17 cellular contexts compared by ENCODE assay signal in the genomic region with DNA sequence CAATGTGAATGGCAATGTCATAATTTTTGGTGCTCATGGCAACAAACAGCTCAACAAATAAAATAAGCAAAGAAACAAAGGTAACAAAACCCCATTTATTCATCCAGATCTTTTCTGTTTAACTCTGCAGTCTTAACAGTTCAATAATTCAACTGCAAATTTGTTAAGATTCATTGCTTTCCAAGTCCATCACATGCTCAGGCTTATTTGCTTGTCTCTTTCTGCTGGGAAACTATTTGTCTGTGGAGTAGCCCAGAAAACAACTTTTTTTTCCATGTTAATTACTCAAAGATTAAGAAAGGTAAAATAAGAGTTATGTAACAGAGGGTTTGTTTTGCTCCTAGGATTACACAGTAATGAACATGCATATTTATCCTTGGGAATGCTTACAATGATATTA.
DNase-seq lines count a peak whose midpoint lies in the region; FAIRE-seq and TF ChIP-seq lines count a peak whose summit lies in the region.
"Had no signal": no experiment of that assay in that cellular context is flagged by ENCODE, and none has a peak within 500 bp of the region (broad histone marks: within the 10 kb centered on the region; RNA-seq: fewer than 3 reads in every experiment).

No MANE protein-coding gene starts in this region.

- TF ChIP-seq CTCF in thyroid gland (IDR thresholded peaks at IDR 0.05), result no peak

- peak overlapping the region; percentile 81 for H3K27ac ChIP-seq in cingulate gyrus (ENCODE audit: low read depth, low read length)
- H3K27ac ChIP-seq in thyroid gland, result peak overlapping the region; percentile 2 to 48 (median 22)
- no peak overlapping the region for H3K27ac ChIP-seq in Karpas-422 (ENCODE audit: low read length)
- H3K27ac ChIP-seq: C4-2B had no signal

- no peaks in the 10 kb centered on the region for H3K36me3 ChIP-seq in thyroid gland
- no peaks in the 10 kb centered on the region for H3K36me3 ChIP-seq in Karpas-422 (ENCODE audit: insufficient read depth, low read length)

- TF ChIP-seq POLR2A in thyroid gland (IDR thresholded peaks at IDR 0.05), result no peak

- H3K4me1 ChIP-seq in thyroid gland, result peaks cover 30 to 33% of the 10 kb centered on the region in 2 donors
- H3K4me1 ChIP-seq in Karpas-422 (ENCODE audit: low read length), result no peaks in the 10 kb centered on the region
- H3K4me1 ChIP-seq: Caco-2 had no signal

- no peaks in the 10 kb centered on the region for H4K20me1 ChIP-seq in Karpas-422 (ENCODE audit: insufficient read depth, low read depth, low read length)

- H2AFZ ChIP-seq in Karpas-422 (ENCODE audit: low read length), result no peak overlapping the region

- intact Hi-C loops in thyroid gland (cut with DNase I), result no loop called here

- H3K27me3 ChIP-seq in thyroid gland (no peaks in the 10 kb centered on the region), Karpas-422 (ENCODE audit: low read length) (no peaks in the 10 kb centered on the region)

- no peak overlapping the region for H3K4me2 ChIP-seq in Karpas-422 (ENCODE audit: low read depth, low read length, poor library complexity, severe bottlenecking)

- H3K4me3 ChIP-seq in thyroid gland (replicated peaks in 1 of 3), result no peak overlapping the region
- H3K4me3 ChIP-seq in Karpas-422 (ENCODE audit: low read length), result no peak overlapping the region

- no peaks in the 10 kb centered on the region for H3K79me2 ChIP-seq in Karpas-422 (ENCODE audit: low read length)

- DNase-seq in HTR-8/SVneo (ENCODE audit: insufficient read length, low spot score), result no peak
- peak; percentile 41 for DNase-seq in midbrain (lab: John Stamatoyannopoulos, UW)
- no peak for DNase-seq in thyroid gland
- DNase-seq in ureter (ENCODE audit: low spot score), result no peak
- no peak for DNase-seq in NCI-H1092 (lab: John Stamatoyannopoulos, UW)
- no peak for DNase-seq in Karpas-422
- DNase-seq: ACHN; AML-193; Caco-2; CD4-positive, alpha-beta T cell; DMS79; GF-D8; H9 had no signal

- peak; percentile 4 for FAIRE-seq in HTR-8/SVneo (lab: Jason Lieb, UNC)
- FAIRE-seq: D721Med, H1 had no signal

- H3K9me3 ChIP-seq in thyroid gland (no peaks in the 10 kb centered on the region), Karpas-422 (ENCODE audit: low read length) (no peaks in the 10 kb centered on the region)

- no peaks in the 10 kb centered on the region for H3K9me2 ChIP-seq in Karpas-422 (replicated peaks; ENCODE audit: insufficient read depth, low read length)

- no peak overlapping the region for H3K9ac ChIP-seq in Karpas-422 (ENCODE audit: low read length)
